ENCODE assay signal across 1 cellular context in the genomic region with DNA sequence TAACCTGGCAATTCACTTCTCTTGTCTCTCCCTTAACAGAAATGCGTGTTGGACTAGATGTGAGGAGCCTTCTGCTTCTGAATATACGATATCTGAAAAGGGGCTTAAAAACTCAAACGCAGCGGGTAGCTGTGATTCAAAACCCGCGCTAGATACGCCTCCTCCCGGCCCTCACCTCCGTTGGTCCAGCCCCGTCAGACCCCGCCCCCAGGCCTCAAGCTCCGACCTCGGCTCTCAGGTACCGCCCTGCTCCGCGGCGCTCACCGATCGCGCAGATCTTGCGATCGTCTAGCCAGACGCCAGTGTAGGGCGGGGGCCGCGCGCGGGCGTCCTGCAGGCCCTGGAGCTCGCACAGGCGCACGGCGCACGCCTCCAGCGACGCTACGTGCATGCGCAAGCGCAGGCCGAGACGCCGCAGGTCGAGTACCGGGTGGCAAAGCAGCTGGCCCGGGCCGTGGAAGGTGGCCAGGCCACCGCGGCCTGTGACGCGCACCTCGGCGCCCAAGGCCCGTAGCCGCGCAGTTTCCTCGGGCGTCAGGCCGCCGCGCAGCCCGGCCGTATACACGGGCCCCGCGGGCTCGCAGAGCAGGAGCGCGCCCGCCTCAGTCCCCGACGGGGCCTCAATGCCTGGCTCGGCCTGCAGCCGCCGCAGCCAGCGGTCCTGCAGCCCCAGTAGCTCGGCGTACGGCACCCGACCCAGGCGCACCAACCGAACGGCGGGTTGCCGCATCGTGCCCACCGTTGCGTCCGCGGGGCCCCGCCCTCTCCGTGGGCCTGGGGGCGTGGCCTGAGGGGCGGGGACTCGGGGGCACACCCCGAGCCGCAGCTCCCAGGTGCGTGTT.
A peak's percentile ranks its signal among the peaks of the same experiment; 100 is the strongest.
TF ChIP-seq lines count a peak whose summit lies in the region.

A gene (minus strand): TSS at position 751 of the 842 bp plus-strand sequence. CDS start 21 bp downstream, at position 730.

TF ChIP-seq in HepG2, 621 proteins besides CTCF, POLR2A, EP300 and RAD21 (continued from another document and continues in another):
- TF ChIP-seq, protein P1, sequence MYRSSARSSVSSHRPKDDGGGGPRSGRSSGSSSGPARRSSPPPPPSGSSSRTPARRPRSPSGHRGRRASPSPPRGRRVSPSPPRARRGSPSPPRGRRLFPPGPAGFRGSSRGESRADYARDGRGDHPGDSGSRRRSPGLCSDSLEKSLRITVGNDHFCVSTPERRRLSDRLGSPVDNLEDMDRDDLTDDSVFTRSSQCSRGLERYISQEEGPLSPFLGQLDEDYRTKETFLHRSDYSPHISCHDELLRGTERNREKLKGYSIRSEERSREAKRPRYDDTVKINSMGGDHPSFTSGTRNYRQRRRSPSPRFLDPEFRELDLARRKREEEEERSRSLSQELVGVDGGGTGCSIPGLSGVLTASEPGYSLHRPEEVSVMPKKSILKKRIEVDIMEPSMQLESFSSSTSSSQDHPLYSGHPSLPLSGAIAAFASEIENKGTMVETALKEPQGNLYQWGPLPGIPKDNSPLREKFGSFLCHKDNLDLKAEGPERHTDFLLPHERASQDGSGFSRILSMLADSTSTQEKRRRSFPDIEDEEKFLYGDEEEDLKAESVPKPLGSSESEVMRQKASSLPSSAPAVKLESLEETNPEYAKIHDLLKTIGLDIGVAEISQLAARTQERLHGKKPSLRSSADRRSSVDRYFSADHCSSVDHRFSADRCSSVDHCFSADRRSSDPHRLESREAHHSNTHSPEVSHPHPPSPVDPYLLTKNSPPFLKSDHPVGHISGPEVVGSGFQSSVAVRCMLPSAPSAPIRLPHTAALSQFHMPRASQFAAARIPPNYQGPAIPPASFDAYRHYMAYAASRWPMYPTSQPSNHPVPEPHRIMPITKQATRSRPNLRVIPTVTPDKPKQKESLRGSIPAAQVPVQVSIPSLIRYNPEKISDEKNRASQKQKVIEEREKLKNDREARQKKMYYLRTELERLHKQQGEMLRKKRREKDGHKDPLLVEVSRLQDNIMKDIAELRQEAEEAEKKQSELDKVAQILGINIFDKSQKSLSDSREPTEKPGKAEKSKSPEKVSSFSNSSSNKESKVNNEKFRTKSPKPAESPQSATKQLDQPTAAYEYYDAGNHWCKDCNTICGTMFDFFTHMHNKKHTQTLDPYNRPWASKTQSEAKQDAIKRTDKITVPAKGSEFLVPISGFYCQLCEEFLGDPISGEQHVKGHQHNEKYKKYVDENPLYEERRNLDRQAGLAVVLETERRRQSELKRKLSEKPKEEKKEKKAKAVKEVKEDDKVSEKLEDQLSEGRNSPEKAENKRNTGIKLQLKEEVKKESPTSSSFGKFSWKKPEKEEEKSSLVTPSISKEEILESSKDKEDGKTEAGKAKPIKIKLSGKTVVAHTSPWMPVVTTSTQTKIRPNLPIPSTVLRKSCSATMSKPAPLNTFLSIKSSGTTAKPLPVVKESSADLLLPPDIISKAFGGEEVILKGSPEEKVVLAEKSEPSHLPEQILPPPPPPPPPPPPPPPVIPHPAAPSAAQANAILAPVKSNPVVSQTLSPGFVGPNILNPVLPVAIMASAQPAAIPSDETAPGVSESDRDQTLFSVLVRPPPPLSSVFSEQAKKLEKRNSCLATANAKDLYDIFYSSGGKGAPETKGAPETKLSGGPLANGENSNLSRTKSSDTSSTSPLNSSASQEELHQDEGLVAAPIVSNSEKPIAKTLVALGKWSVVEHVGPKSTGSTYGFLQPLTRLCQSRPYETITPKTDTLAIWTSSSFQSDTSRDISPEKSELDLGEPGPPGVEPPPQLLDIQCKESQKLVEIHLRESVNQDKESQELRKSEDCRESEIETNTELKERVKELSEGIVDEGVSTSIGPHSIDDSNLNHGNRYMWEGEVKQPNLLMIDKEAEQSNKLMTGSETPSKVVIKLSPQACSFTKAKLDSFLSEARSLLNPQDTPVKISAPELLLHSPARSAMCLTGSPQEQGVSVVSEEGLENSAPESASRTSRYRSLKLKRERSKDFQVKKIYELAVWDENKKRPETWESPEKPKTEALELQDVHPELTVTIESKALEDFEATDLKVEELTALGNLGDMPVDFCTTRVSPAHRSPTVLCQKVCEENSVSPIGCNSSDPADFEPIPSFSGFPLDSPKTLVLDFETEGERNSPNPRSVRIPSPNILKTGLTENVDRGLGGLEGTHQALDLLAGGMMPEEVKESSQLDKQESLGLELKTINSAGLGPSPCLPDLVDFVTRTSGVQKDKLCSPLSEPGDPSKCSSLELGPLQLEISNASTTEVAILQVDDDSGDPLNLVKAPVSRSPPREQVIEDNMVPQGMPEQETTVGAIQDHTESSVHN (CRISPR knock-in tag; IDR thresholded peaks at IDR 0.05): peak; percentile 35; the same call in 1 of the 2 replicates
- no peak for TF ChIP-seq ADNP (CRISPR knock-in tag; IDR thresholded peaks at IDR 0.05)
- TF ChIP-seq, protein P2, sequence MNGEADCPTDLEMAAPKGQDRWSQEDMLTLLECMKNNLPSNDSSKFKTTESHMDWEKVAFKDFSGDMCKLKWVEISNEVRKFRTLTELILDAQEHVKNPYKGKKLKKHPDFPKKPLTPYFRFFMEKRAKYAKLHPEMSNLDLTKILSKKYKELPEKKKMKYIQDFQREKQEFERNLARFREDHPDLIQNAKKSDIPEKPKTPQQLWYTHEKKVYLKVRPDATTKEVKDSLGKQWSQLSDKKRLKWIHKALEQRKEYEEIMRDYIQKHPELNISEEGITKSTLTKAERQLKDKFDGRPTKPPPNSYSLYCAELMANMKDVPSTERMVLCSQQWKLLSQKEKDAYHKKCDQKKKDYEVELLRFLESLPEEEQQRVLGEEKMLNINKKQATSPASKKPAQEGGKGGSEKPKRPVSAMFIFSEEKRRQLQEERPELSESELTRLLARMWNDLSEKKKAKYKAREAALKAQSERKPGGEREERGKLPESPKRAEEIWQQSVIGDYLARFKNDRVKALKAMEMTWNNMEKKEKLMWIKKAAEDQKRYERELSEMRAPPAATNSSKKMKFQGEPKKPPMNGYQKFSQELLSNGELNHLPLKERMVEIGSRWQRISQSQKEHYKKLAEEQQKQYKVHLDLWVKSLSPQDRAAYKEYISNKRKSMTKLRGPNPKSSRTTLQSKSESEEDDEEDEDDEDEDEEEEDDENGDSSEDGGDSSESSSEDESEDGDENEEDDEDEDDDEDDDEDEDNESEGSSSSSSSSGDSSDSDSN (CRISPR knock-in tag; IDR thresholded peaks at IDR 0.05): peak; percentile 95
- peak; percentile 66 for TF ChIP-seq ZNF788 (CRISPR knock-in tag; IDR thresholded peaks at IDR 0.05; ENCODE audit: borderline replicate concordance)
- TF ChIP-seq AHR (CRISPR knock-in tag; IDR thresholded peaks at IDR 0.05): no peak
- peak; percentile 72; the same call in 1 of the 2 replicates for TF ChIP-seq TARDBP (CRISPR knock-in tag; IDR thresholded peaks at IDR 0.05)
- no peak for TF ChIP-seq KLF11 (CRISPR knock-in tag; IDR thresholded peaks at IDR 0.05)
- 0 out of 2 replicates have a peak, but pooled peaks have one; percentile 35 for TF ChIP-seq ZNF629 (CRISPR knock-in tag; conservative IDR thresholded peaks at IDR 0.05)
- TF ChIP-seq PITX1 (CRISPR knock-in tag; IDR thresholded peaks at IDR 0.05): no peak
- peak; percentile 87; the same call in 1 of the 2 replicates for TF ChIP-seq FOXC1 (CRISPR knock-in tag; IDR thresholded peaks at IDR 0.05; ENCODE audit: borderline replicate concordance)
- peak; percentile 78 for TF ChIP-seq KLF12 (CRISPR knock-in tag; IDR thresholded peaks at IDR 0.05; ENCODE audit: borderline replicate concordance)
- TF ChIP-seq ZNF350 (CRISPR knock-in tag; IDR thresholded peaks at IDR 0.05; ENCODE audit: borderline replicate concordance, low read depth): 0 out of 2 replicates have a peak, but pooled peaks have one; percentile 46
- TF ChIP-seq ZNF496 (CRISPR knock-in tag; IDR thresholded peaks at IDR 0.05; ENCODE audit: insufficient replicate concordance): no peak
- TF ChIP-seq ZNF7 (CRISPR knock-in tag; IDR thresholded peaks at IDR 0.05): no peak
- peak; percentile 62; the same call in 1 of the 2 replicates for TF ChIP-seq ZNF607 (CRISPR knock-in tag; IDR thresholded peaks at IDR 0.05; ENCODE audit: borderline replicate concordance)
- 0 out of 2 replicates have a peak, but pooled peaks have one; percentile 67 for TF ChIP-seq KLF6 (CRISPR knock-in tag; IDR thresholded peaks at IDR 0.05)
- TF ChIP-seq ELF1 (CRISPR knock-in tag; IDR thresholded peaks at IDR 0.05): no peak
- TF ChIP-seq TAF15 (IDR thresholded peaks at IDR 0.05; ENCODE audit: low read depth, low read length, poor library complexity, severe bottlenecking): no peak
- TF ChIP-seq U2AF2 (IDR thresholded peaks at IDR 0.05; ENCODE audit: low read depth, low read length): no peak
- peak; percentile 97 for TF ChIP-seq ZNF567 (CRISPR knock-in tag; IDR thresholded peaks at IDR 0.05; ENCODE audit: borderline replicate concordance)
- TF ChIP-seq ZNF451 (CRISPR knock-in tag; IDR thresholded peaks at IDR 0.05): peak; percentile 94; the same call in 1 of the 2 replicates
- no peak for TF ChIP-seq PCBP1 (IDR thresholded peaks at IDR 0.05; ENCODE audit: borderline replicate concordance, low read depth, low read length)
- peak; percentile 98 for TF ChIP-seq KDM5B (CRISPR knock-in tag; IDR thresholded peaks at IDR 0.05; ENCODE audit: borderline replicate concordance)
- TF ChIP-seq, protein P3, sequence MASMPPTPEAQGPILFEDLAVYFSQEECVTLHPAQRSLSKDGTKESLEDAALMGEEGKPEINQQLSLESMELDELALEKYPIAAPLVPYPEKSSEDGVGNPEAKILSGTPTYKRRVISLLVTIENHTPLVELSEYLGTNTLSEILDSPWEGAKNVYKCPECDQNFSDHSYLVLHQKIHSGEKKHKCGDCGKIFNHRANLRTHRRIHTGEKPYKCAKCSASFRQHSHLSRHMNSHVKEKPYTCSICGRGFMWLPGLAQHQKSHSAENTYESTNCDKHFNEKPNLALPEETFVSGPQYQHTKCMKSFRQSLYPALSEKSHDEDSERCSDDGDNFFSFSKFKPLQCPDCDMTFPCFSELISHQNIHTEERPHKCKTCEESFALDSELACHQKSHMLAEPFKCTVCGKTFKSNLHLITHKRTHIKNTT (CRISPR knock-in tag; IDR thresholded peaks at IDR 0.05): 0 out of 2 replicates have a peak, but pooled peaks have one; percentile 73
- TF ChIP-seq ZZZ3 (CRISPR knock-in tag; IDR thresholded peaks at IDR 0.05; ENCODE audit: borderline replicate concordance): 0 out of 2 replicates have a peak, but pooled peaks have one; percentile 74
- TF ChIP-seq, protein P4, sequence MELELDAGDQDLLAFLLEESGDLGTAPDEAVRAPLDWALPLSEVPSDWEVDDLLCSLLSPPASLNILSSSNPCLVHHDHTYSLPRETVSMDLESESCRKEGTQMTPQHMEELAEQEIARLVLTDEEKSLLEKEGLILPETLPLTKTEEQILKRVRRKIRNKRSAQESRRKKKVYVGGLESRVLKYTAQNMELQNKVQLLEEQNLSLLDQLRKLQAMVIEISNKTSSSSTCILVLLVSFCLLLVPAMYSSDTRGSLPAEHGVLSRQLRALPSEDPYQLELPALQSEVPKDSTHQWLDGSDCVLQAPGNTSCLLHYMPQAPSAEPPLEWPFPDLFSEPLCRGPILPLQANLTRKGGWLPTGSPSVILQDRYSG (CRISPR knock-in tag; IDR thresholded peaks at IDR 0.05): no peak
- peak; percentile 62 for TF ChIP-seq ZNF230 (CRISPR knock-in tag; IDR thresholded peaks at IDR 0.05)
- TF ChIP-seq, protein P5, sequence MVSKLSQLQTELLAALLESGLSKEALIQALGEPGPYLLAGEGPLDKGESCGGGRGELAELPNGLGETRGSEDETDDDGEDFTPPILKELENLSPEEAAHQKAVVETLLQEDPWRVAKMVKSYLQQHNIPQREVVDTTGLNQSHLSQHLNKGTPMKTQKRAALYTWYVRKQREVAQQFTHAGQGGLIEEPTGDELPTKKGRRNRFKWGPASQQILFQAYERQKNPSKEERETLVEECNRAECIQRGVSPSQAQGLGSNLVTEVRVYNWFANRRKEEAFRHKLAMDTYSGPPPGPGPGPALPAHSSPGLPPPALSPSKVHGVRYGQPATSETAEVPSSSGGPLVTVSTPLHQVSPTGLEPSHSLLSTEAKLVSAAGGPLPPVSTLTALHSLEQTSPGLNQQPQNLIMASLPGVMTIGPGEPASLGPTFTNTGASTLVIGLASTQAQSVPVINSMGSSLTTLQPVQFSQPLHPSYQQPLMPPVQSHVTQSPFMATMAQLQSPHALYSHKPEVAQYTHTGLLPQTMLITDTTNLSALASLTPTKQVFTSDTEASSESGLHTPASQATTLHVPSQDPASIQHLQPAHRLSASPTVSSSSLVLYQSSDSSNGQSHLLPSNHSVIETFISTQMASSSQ (IDR thresholded peaks at IDR 0.05; ENCODE audit: low read depth): no peak
- TF ChIP-seq, protein P5 (CRISPR knock-in tag; IDR thresholded peaks at IDR 0.05; ENCODE audit: borderline replicate concordance): no peak; the same call in 1 of the 2 replicates
- no peak for TF ChIP-seq RFXANK (CRISPR knock-in tag; IDR thresholded peaks at IDR 0.05)
- TF ChIP-seq, protein P6, sequence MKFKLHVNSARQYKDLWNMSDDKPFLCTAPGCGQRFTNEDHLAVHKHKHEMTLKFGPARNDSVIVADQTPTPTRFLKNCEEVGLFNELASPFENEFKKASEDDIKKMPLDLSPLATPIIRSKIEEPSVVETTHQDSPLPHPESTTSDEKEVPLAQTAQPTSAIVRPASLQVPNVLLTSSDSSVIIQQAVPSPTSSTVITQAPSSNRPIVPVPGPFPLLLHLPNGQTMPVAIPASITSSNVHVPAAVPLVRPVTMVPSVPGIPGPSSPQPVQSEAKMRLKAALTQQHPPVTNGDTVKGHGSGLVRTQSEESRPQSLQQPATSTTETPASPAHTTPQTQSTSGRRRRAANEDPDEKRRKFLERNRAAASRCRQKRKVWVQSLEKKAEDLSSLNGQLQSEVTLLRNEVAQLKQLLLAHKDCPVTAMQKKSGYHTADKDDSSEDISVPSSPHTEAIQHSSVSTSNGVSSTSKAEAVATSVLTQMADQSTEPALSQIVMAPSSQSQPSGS (CRISPR knock-in tag; IDR thresholded peaks at IDR 0.05): peak; percentile 52; the same call in 1 of the 2 replicates
- TF ChIP-seq ZNF724P (CRISPR knock-in tag; IDR thresholded peaks at IDR 0.05; ENCODE audit: borderline replicate concordance): peak; percentile 96
- TF ChIP-seq HOXA3 (CRISPR knock-in tag; IDR thresholded peaks at IDR 0.05): peak; percentile 78
- TF ChIP-seq FOXK1 (CRISPR knock-in tag; IDR thresholded peaks at IDR 0.05; ENCODE audit: borderline replicate concordance, low read depth): no peak
- TF ChIP-seq ZNF570 (CRISPR knock-in tag; IDR thresholded peaks at IDR 0.05; ENCODE audit: borderline replicate concordance): 0 out of 2 replicates have a peak, but pooled peaks have one; percentile 51
- TF ChIP-seq ZNF337 (CRISPR knock-in tag; IDR thresholded peaks at IDR 0.05; ENCODE audit: borderline replicate concordance, low read depth): peak; percentile 68; the same call in 1 of the 2 replicates
